ENCODE assay signal across 1 cellular context in genomic region chr4:185838104-185838452, GRCh38.
TF ChIP-seq lines count a peak whose summit lies in the region.

No MANE protein-coding gene starts in this region.

TF ChIP-seq in HCT116, 20 proteins besides CTCF, POLR2A, EP300 and RAD21 (continued from another document):
- TF ChIP-seq REST (IDR thresholded peaks at IDR 0.05; ENCODE audit: low read depth): no peak
